Comparison of ENCODE assay signal across 1 cellular context in genomic region chr10:94069884-94070283, GRCh38.
TF ChIP-seq lines count a peak whose summit lies in the region.

No MANE protein-coding gene starts in this region.

TF ChIP-seq in HEK293, 187 proteins besides CTCF, POLR2A, EP300 and RAD21 (continued from another document):
- TF ChIP-seq, protein P1, sequence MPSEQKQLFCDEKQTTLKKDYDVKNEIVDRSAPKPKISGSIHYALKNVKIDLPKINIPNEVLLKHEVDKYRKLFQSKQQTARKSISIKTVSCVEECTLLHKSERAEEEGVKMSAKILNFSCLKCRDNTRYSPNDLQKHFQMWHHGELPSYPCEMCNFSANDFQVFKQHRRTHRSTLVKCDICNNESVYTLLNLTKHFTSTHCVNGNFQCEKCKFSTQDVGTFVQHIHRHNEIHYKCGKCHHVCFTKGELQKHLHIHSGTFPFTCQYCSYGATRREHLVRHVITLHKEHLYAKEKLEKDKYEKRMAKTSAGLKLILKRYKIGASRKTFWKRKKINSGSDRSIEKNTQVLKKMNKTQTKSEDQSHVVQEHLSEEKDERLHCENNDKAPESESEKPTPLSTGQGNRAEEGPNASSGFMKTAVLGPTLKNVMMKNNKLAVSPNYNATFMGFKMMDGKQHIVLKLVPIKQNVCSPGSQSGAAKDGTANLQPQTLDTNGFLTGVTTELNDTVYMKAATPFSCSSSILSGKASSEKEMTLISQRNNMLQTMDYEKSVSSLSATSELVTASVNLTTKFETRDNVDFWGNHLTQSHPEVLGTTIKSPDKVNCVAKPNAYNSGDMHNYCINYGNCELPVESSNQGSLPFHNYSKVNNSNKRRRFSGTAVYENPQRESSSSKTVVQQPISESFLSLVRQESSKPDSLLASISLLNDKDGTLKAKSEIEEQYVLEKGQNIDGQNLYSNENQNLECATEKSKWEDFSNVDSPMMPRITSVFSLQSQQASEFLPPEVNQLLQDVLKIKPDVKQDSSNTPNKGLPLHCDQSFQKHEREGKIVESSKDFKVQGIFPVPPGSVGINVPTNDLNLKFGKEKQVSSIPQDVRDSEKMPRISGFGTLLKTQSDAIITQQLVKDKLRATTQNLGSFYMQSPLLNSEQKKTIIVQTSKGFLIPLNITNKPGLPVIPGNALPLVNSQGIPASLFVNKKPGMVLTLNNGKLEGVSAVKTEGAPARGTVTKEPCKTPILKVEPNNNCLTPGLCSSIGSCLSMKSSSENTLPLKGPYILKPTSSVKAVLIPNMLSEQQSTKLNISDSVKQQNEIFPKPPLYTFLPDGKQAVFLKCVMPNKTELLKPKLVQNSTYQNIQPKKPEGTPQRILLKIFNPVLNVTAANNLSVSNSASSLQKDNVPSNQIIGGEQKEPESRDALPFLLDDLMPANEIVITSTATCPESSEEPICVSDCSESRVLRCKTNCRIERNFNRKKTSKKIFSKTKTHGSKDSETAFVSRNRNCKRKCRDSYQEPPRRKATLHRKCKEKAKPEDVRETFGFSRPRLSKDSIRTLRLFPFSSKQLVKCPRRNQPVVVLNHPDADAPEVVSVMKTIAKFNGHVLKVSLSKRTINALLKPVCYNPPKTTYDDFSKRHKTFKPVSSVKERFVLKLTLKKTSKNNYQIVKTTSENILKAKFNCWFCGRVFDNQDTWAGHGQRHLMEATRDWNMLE (tag by site-specific recombination; conservative IDR thresholded peaks at IDR 0.05; ENCODE audit: low read depth), result peak; percentile 40; the same call in 1 of the 2 replicates
- peak; percentile 93 for TF ChIP-seq PRDM6 (tag by site-specific recombination; IDR thresholded peaks at IDR 0.05)
- no peak for TF ChIP-seq ZNF521 (tag by site-specific recombination; IDR thresholded peaks at IDR 0.05)
- TF ChIP-seq ZNF366 (tag by site-specific recombination; conservative IDR thresholded peaks at IDR 0.05), result peak; percentile 67; the same call in 1 of the 2 replicates
- TF ChIP-seq SP2 (tag by site-specific recombination; IDR thresholded peaks at IDR 0.05), result no peak
- TF ChIP-seq, protein P2, sequence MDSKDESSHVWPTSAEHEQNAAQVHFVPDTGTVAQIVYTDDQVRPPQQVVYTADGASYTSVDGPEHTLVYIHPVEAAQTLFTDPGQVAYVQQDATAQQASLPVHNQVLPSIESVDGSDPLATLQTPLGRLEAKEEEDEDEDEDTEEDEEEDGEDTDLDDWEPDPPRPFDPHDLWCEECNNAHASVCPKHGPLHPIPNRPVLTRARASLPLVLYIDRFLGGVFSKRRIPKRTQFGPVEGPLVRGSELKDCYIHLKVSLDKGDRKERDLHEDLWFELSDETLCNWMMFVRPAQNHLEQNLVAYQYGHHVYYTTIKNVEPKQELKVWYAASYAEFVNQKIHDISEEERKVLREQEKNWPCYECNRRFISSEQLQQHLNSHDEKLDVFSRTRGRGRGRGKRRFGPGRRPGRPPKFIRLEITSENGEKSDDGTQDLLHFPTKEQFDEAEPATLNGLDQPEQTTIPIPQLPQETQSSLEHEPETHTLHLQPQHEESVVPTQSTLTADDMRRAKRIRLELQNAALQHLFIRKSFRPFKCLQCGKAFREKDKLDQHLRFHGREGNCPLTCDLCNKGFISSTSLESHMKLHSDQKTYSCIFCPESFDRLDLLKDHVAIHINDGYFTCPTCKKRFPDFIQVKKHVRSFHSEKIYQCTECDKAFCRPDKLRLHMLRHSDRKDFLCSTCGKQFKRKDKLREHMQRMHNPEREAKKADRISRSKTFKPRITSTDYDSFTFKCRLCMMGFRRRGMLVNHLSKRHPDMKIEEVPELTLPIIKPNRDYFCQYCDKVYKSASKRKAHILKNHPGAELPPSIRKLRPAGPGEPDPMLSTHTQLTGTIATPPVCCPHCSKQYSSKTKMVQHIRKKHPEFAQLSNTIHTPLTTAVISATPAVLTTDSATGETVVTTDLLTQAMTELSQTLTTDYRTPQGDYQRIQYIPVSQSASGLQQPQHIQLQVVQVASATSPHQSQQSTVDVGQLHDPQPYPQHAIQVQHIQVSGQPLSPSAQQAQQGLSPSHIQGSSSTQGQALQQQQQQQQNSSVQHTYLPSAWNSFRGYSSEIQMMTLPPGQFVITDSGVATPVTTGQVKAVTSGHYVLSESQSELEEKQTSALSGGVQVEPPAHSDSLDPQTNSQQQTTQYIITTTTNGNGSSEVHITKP (tag by site-specific recombination; IDR thresholded peaks at IDR 0.05), result peak; percentile 83
- 0 out of 2 replicates have a peak, but pooled peaks have one; percentile 41 for TF ChIP-seq SP7 (tag by site-specific recombination; IDR thresholded peaks at IDR 0.05)
- peak; percentile 70 for TF ChIP-seq IKZF3 (tag by site-specific recombination; IDR thresholded peaks at IDR 0.05)
- no peak for TF ChIP-seq KLF9 (tag by site-specific recombination; IDR thresholded peaks at IDR 0.05; ENCODE audit: low read depth)
- TF ChIP-seq ZNF514 (tag by site-specific recombination; IDR thresholded peaks at IDR 0.05), result no peak
- TF ChIP-seq PRDM1 (tag by site-specific recombination; IDR thresholded peaks at IDR 0.05), result peak; percentile 43; the same call in 1 of the 2 replicates
- TF ChIP-seq ZEB2 (tag by site-specific recombination; IDR thresholded peaks at IDR 0.05), result peak; percentile 78
- TF ChIP-seq HIC1 (tag by site-specific recombination; IDR thresholded peaks at IDR 0.05), result peak; percentile 54; the same call in 1 of the 2 replicates
- TF ChIP-seq SCRT1 (tag by site-specific recombination; IDR thresholded peaks at IDR 0.05; ENCODE audit: borderline replicate concordance), result no peak
- TF ChIP-seq, protein P3, sequence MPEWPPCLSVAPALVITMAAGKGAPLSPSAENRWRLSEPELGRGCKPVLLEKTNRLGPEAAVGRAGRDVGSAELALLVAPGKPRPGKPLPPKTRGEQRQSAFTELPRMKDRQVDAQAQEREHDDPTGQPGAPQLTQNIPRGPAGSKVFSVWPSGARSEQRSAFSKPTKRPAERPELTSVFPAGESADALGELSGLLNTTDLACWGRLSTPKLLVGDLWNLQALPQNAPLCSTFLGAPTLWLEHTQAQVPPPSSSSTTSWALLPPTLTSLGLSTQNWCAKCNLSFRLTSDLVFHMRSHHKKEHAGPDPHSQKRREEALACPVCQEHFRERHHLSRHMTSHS (tag by site-specific recombination; IDR thresholded peaks at IDR 0.05), result no peak
- 0 out of 2 replicates have a peak, but pooled peaks have one; percentile 17 for TF ChIP-seq ZNF394 (tag by site-specific recombination; IDR thresholded peaks at IDR 0.05; ENCODE audit: borderline replicate concordance)
- TF ChIP-seq ZNF660 (tag by site-specific recombination; IDR thresholded peaks at IDR 0.05), result peak; percentile 100
- peak; percentile 67; the same call in 1 of the 2 replicates for TF ChIP-seq ZNF558 (tag by site-specific recombination; IDR thresholded peaks at IDR 0.05)
- peak; percentile 57; the same call in 1 of the 2 replicates for TF ChIP-seq ZNF843 (tag by site-specific recombination; IDR thresholded peaks at IDR 0.05)
- TF ChIP-seq ZXDB (tag by site-specific recombination; IDR thresholded peaks at IDR 0.05), result peak; percentile 55
- TF ChIP-seq, protein P4, sequence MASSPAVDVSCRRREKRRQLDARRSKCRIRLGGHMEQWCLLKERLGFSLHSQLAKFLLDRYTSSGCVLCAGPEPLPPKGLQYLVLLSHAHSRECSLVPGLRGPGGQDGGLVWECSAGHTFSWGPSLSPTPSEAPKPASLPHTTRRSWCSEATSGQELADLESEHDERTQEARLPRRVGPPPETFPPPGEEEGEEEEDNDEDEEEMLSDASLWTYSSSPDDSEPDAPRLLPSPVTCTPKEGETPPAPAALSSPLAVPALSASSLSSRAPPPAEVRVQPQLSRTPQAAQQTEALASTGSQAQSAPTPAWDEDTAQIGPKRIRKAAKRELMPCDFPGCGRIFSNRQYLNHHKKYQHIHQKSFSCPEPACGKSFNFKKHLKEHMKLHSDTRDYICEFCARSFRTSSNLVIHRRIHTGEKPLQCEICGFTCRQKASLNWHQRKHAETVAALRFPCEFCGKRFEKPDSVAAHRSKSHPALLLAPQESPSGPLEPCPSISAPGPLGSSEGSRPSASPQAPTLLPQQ (tag by site-specific recombination; IDR thresholded peaks at IDR 0.05), result 0 out of 2 replicates have a peak, but pooled peaks have one; percentile 33
- TF ChIP-seq ZNF629 (tag by site-specific recombination; IDR thresholded peaks at IDR 0.05), result peak; percentile 68
- TF ChIP-seq ATF2 (tag by site-specific recombination; IDR thresholded peaks at IDR 0.05; ENCODE audit: low read depth), result 0 out of 2 replicates have a peak, but pooled peaks have one; percentile 27
